In genomic region chr2:66275984-66276383, GRCh38 we compare ENCODE assay signal across 20 cellular contexts.
DNase-seq lines count a peak whose midpoint lies in the region; ATAC-seq and TF ChIP-seq lines count a peak whose summit lies in the region.
"Had no signal": no experiment of that assay in that cellular context is flagged by ENCODE, and none has a peak within 500 bp of the region (broad histone marks: within the 10 kb centered on the region; RNA-seq: fewer than 3 reads in every experiment).

No MANE protein-coding gene starts in this region.

- peaks cover 39% of the 10 kb centered on the region for H3K4me1 Mint-ChIP-seq in mesothelial cell of epicardium
- H3K4me1 Mint-ChIP-seq: CD4-positive, CD25-positive, alpha-beta regulatory T cell had no signal

- TF ChIP-seq CTCF in IMR-90 (conservative IDR thresholded peaks at IDR 0.05; ENCODE audit: low read depth, low read length) (0 out of 2 replicates have a peak, but pooled peaks have one; percentile 1), fibroblast of mammary gland (conservative IDR thresholded peaks at IDR 0.05; ENCODE audit: control insufficient read depth, insufficient read depth, low read depth, low read length) (peak; percentile 6), mesothelial cell of epicardium (IDR thresholded peaks at IDR 0.05; ENCODE audit: unreplicated experiment) (peak; percentile 55)

- peaks cover 3% of the 10 kb centered on the region; the same call in 1 of the 2 replicates for H3K27me3 ChIP-seq in IMR-90 (ENCODE audit: control insufficient read depth, insufficient read depth, low read length)
- H3K27me3 ChIP-seq: BE2C had no signal

- H3K79me1 ChIP-seq in IMR-90 (ENCODE audit: low read depth in 1 of 2, low read length in 2 of 2): no peaks in the 10 kb centered on the region

- H2BK20ac ChIP-seq in IMR-90 (ENCODE audit: low read depth, low read length): no peak overlapping the region

- no peak overlapping the region for H4K8ac ChIP-seq in IMR-90 (ENCODE audit: low read depth in 2 of 2, low read length in 2 of 2)

- no peak overlapping the region for H3K27ac ChIP-seq in IMR-90 (ENCODE audit: insufficient read depth, low read length)

- no peak for TF ChIP-seq RAD21 in IMR-90 (IDR thresholded peaks at IDR 0.05; ENCODE audit: low read length)

- no peak overlapping the region for H2BK120ac ChIP-seq in IMR-90 (ENCODE audit: low read depth, low read length)

- intact Hi-C loops in IMR-90 (cut with micrococcal nuclease): no loop called here

- no peak overlapping the region for H2BK5ac ChIP-seq in IMR-90 (ENCODE audit: low read depth, low read length, poor library complexity, severe bottlenecking)

- H2AK9ac ChIP-seq in IMR-90 (replicated peaks; ENCODE audit: low read depth, low read length, poor library complexity): no peak overlapping the region

- H3K9me3 ChIP-seq in IMR-90 (ENCODE audit: control insufficient read depth, insufficient read depth, low read length): no peaks in the 10 kb centered on the region
- H3K9me3 ChIP-seq: BE2C, Caco-2 had no signal

- no peak overlapping the region for H3K14ac ChIP-seq in IMR-90 (replicated peaks; ENCODE audit: low read depth, low read length)

- no peak overlapping the region for H3K4me3 Mint-ChIP-seq in mesothelial cell of epicardium
- H3K4me3 Mint-ChIP-seq: CD4-positive, CD25-positive, alpha-beta regulatory T cell had no signal

- H3K27ac Mint-ChIP-seq in mesothelial cell of epicardium: no peak overlapping the region

- H3K9me3 Mint-ChIP-seq in mesothelial cell of epicardium: peaks cover 3% of the 10 kb centered on the region

- no peak overlapping the region for H3K23ac ChIP-seq in IMR-90 (ENCODE audit: low read depth, low read length)

- no peak overlapping the region for H3K4me2 ChIP-seq in IMR-90 (ENCODE audit: low read depth, low read length)

- POLR2A ChIA-PET in IMR-90 (lab: Charles Lee; ENCODE audit: unreplicated experiment): no interaction called here

- H3K9me1 ChIP-seq in IMR-90 (ENCODE audit: insufficient read depth, low read length): no peaks in the 10 kb centered on the region; the same call in 1 of the 2 replicates

- H4K20me1 ChIP-seq in IMR-90 (ENCODE audit: insufficient read depth, low read length): no peaks in the 10 kb centered on the region

- in situ Hi-C loops in IMR-90 (cut with MboI; ENCODE audit: low sequenced_read_pairs): no loop called here

- H3K36me3 Mint-ChIP-seq in mesothelial cell of epicardium: no peaks in the 10 kb centered on the region
- H3K36me3 Mint-ChIP-seq: CD4-positive, CD25-positive, alpha-beta regulatory T cell had no signal

- no peak for TF ChIP-seq POLR2A in IMR-90 (IDR thresholded peaks at IDR 0.05; ENCODE audit: low read depth, low read length)

- ATAC-seq in IMR-90 (ENCODE audit: low read depth) (no peak), HG03159 (IDR thresholded peaks at IDR 0.05; ENCODE audit: unreplicated experiment) (no peak)

- no peak overlapping the region for H4K91ac ChIP-seq in IMR-90 (ENCODE audit: insufficient read depth, low read depth, low read length)

- H3K27me3 Mint-ChIP-seq in mesothelial cell of epicardium (ENCODE audit: low read depth): no peaks in the 10 kb centered on the region
- H3K27me3 Mint-ChIP-seq: CD4-positive, CD25-positive, alpha-beta regulatory T cell had no signal

- dilution Hi-C loops in IMR-90 (cut with HindIII; ENCODE audit: low sequenced_read_pairs, unreplicated experiment): no loop called here

- no peak overlapping the region for H3K18ac ChIP-seq in IMR-90 (ENCODE audit: low read depth, low read length)

- no TSS peak for BruUV-seq in IMR-90 (replicated peaks; lab: Mats Ljungman, UMichigan)

- no peak overlapping the region for H3K4me3 ChIP-seq in IMR-90 (ENCODE audit: insufficient read depth, low read depth, low read length)
- H3K4me3 ChIP-seq in fibroblast of mammary gland (ENCODE audit: control insufficient read depth, low read depth, low read length): no peak overlapping the region

- no peak overlapping the region for H3K9ac ChIP-seq in IMR-90 (ENCODE audit: low read depth, low read length)

- CTCF ChIA-PET in IMR-90 (lab: Yijun Ruan, JAX): no interaction called here

- no peaks in the 10 kb centered on the region for H3K4me1 ChIP-seq in IMR-90 (ENCODE audit: control insufficient read depth, insufficient read depth, low read length)
- H3K4me1 ChIP-seq: BE2C, Caco-2 had no signal

- no CpG with 5 or more reads among the region's 1 CpG for WGBS in IMR-90 (ENCODE audit: extremely low coverage in 2 of 2, insufficient read length in 1 of 2), 2 experiments

- no peak overlapping the region for H2BK15ac ChIP-seq in IMR-90 (ENCODE audit: low read depth, low read length)

- H4K5ac ChIP-seq in IMR-90 (ENCODE audit: low read depth, low read length): no peak overlapping the region

- DNase-seq in DMS53 (lab: John Stamatoyannopoulos, UW): peak; percentile 15
- no peak for DNase-seq in DMS53 treated with DMSO at 0.1 percent for 48 hours (lab: John Stamatoyannopoulos, UW; ENCODE audit: unreplicated experiment)
- no peak for DNase-seq in IMR-90
- peak; percentile 0 for DNase-seq in fibroblast of mammary gland (ENCODE audit: low read depth)
- DNase-seq in mesothelial cell of epicardium (ENCODE audit: low spot score in 2 of 2, unreplicated experiment in 2 of 2): no peak
- DNase-seq in putamen (ENCODE audit: low spot score): no peak
- no peak for DNase-seq in activated CD4-positive, alpha-beta T cell treated with anti-CD3 and anti-CD28 coated beads, Interleukin-2, amount 50 U/mL, for 1 hour
- DNase-seq: 8988T; BE2C; Caco-2; CD4-positive, CD25-positive, alpha-beta regulatory T cell; H7; NCI-H1417; NCI-H187; NCI-H2227 treated with DMSO at 0.1 percent for 48 hours; NCI-H510A treated with DMSO at 0.1 percent for 48 hours; NCI-H774; RPMI8226; SHP77 treated with DMSO at 0.1 percent for 48 hours had no signal

- H3K56ac ChIP-seq in IMR-90 (ENCODE audit: extremely low read depth, insufficient read depth, low read length): no peak overlapping the region

- no peak overlapping the region for H3K4ac ChIP-seq in IMR-90 (ENCODE audit: low read depth, low read length)

- H3K36me3 ChIP-seq in IMR-90 (ENCODE audit: control insufficient read depth, insufficient read depth, low read length): no peaks in the 10 kb centered on the region
- H3K36me3 ChIP-seq: BE2C had no signal

- H2AFZ ChIP-seq in IMR-90 (replicated peaks; ENCODE audit: low read length, poor library complexity): no peak overlapping the region

- H2AK5ac ChIP-seq in IMR-90 (ENCODE audit: low read depth, low read length): no peak overlapping the region

TF ChIP-seq in IMR-90, 13 proteins besides CTCF, POLR2A, EP300 and RAD21:
- TF ChIP-seq MXI1 (IDR thresholded peaks at IDR 0.05; ENCODE audit: borderline replicate concordance, low read depth, low read length) (no peak), RCOR1 (IDR thresholded peaks at IDR 0.05; ENCODE audit: insufficient replicate concordance, low read length) (no peak), CEBPB (IDR thresholded peaks at IDR 0.05; ENCODE audit: low read depth, low read length) (peak; percentile 9; the same call in 1 of the 2 replicates), CHD1 (IDR thresholded peaks at IDR 0.05; ENCODE audit: low read depth, low read length) (no peak)

Comparison
In these comparisons a context has a peak if more than half of its experiments do, and no peak if none do; other contexts are left out.
1. DNase-seq: peak in DMS53 (single experiment) and fibroblast of mammary gland (single experiment); none in DMS53 treated with DMSO at 0.1 percent for 48 hours (single experiment), IMR-90 (single experiment), mesothelial cell of epicardium (0 of 2), putamen (single experiment) and activated CD4-positive, alpha-beta T cell treated with anti-CD3 and anti-CD28 coated beads, Interleukin-2, amount 50 U/mL, for 1 hour (single experiment).
2. CTCF ChIP-seq: peak in every context shown above with its lines; median percentile 55 in mesothelial cell of epicardium; 6 in fibroblast of mammary gland; 1 in IMR-90.